6 cellular contexts compared by ENCODE assay signal in the genomic region with DNA sequence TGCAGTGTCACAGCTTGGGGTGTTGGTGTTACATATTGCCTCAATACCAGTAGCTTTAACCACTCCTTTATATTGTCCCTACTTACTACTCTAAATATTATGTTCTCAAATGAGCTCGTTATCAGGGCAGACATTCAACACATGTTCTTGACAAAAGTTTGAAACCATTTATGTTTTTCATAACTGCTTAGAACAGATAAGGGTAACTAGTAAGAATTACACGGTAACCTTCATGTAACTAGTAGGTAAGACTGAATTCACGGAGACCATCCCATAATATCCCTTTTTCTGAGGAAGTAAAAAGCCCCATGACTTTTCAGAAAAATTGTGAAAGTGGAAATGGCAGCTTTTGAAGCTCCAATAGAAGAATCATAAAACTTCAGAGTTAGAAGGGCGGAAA.
"Had no signal": no experiment of that assay in that cellular context is flagged by ENCODE, and none has a peak within 500 bp of the region (broad histone marks: within the 10 kb centered on the region; RNA-seq: fewer than 3 reads in every experiment).

No MANE protein-coding gene starts in this region.

- H3K27ac ChIP-seq: HL-60 had no signal

- ATAC-seq: HepG2 had no signal

- DNase-seq: IMR-90, KBM-7, KG1 had no signal

- FAIRE-seq: HepG2, HTR-8/SVneo had no signal
